10 cellular contexts compared by ENCODE assay signal in the genomic region with DNA sequence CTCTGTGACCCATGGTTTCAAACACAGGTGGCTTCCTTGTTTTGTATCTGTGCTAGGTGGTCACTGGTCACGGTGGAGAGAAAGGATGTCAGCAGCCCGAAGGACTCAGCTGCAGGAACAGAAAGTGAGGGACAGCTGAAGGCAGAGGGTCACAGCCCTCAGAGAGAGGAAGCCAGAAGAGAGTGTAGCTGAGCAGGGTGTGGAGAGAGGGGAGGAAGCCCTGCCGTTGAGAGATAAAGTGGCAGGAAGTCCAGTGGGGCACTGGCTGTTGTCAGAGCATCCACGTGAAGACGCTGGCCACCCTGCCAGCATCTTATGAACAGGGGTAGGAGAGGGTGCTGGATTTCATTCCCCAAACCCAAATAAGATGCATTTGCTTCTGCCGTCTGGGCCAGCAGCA. TPM values are rescaled to one million over a fixed set of nuclear protein-coding genes. Genes with fewer than 3 reads are reported as not detected.
DNase-seq lines count a peak whose midpoint lies in the region; ATAC-seq, FAIRE-seq and TF ChIP-seq lines count a peak whose summit lies in the region.
"Had no signal": no experiment of that assay in that cellular context is flagged by ENCODE, and none has a peak within 500 bp of the region (broad histone marks: within the 10 kb centered on the region; RNA-seq: fewer than 3 reads in every experiment).

No MANE protein-coding gene starts in this region.

- H3K4me3 Mint-ChIP-seq in CD14-positive monocyte: peak overlapping the region; percentile 49 to 66

- no peaks in the 10 kb centered on the region for H3K9me3 Mint-ChIP-seq in CD14-positive monocyte

- H2AFZ ChIP-seq in Loucy (ENCODE audit: low read length) (no peak overlapping the region), GM12878 (ENCODE audit: control insufficient read depth, low read depth, low read length) (no peak overlapping the region)

- peaks cover 61% of the 10 kb centered on the region for H3K4me1 ChIP-seq in Loucy (ENCODE audit: insufficient read depth, low read length, poor library complexity, severe bottlenecking)
- H3K4me1 ChIP-seq in GM12878 (ENCODE audit: control insufficient read depth, insufficient read depth, low read length): peaks cover 11% of the 10 kb centered on the region; the same call in 1 of the 2 replicates
- peaks cover 14% of the 10 kb centered on the region for H3K4me1 ChIP-seq in mucosa of descending colon (ENCODE audit: low read depth)

- TF ChIP-seq RAD21 in GM12878 (IDR thresholded peaks at IDR 0.05; ENCODE audit: insufficient read depth, low read depth, low read length): no peak

- peaks cover 32 to 43% of the 10 kb centered on the region in 2 donors for H3K36me3 Mint-ChIP-seq in CD14-positive monocyte

- H3K4me1 Mint-ChIP-seq in CD14-positive monocyte: peaks cover 61% of the 10 kb centered on the region

- H3K27me3 Mint-ChIP-seq in CD14-positive monocyte (ENCODE audit: low read depth in 3 of 3): peaks cover 0 to 4% (median 3%) of the 10 kb centered on the region in 3 donors

- H3K9me3 ChIP-seq in Loucy (ENCODE audit: insufficient read depth, low read depth, low read length) (no peaks in the 10 kb centered on the region), GM12878 (replicated peaks; ENCODE audit: control insufficient read depth, insufficient read depth, low read length) (no peaks in the 10 kb centered on the region), mucosa of descending colon (no peaks in the 10 kb centered on the region)

- peak overlapping the region; percentile 67 for H3K9ac ChIP-seq in Loucy (ENCODE audit: low read depth, low read length, poor library complexity, severe bottlenecking)
- no peak overlapping the region for H3K9ac ChIP-seq in GM12878 (ENCODE audit: control insufficient read depth, insufficient read depth, low read length)

- peak overlapping the region; percentile 79 to 95 (median 91) for H3K27ac Mint-ChIP-seq in CD14-positive monocyte

- no TSS peak for BruUV-seq in GM12878 (replicated peaks; lab: Mats Ljungman, UMichigan)

- POLR2A ChIA-PET in GM12878 (lab: Charles Lee): no interaction called here

- RAD21 ChIA-PET in GM12878 (lab: Charles Lee; ENCODE audit: unreplicated experiment): no interaction called here

- in situ Hi-C loops in GM12878 (cut with MboI): no loop called here

- peak; percentile 24; the same call in 1 of the 2 replicates for TF ChIP-seq POLR2A in GM12878 (IDR thresholded peaks at IDR 0.05; ENCODE audit: low read depth, low read length)

- FAIRE-seq in GM12878 (lab: Jason Lieb, UNC): no peak

- no peak for TF ChIP-seq EP300 in GM12878 (IDR thresholded peaks at IDR 0.05; ENCODE audit: borderline replicate concordance in 1 of 2, control insufficient read depth in 1 of 2, low read depth in 2 of 2, low read length in 2 of 2)

- peaks cover 7% of the 10 kb centered on the region; the same call in 1 of the 2 replicates for H3K36me3 ChIP-seq in Loucy (ENCODE audit: insufficient read depth, low read length)
- peaks cover 8 to 25% of the 10 kb centered on the region in 2 experiments for H3K36me3 ChIP-seq in GM12878 (ENCODE audit: control insufficient read depth in 2 of 2, insufficient read depth in 2 of 2, low read length in 1 of 2)
- H3K36me3 ChIP-seq in mucosa of descending colon (ENCODE audit: low read depth): no peaks in the 10 kb centered on the region

- DNase-seq in CD14-positive monocyte (ENCODE audit: low spot score) (peak; percentile 60), GM12878 (ENCODE audit: low read depth, low spot score) (no peak), mucosa of descending colon (no peak), AG08395 (ENCODE audit: low spot score) (no peak), cerebellar cortex (ENCODE audit: low spot score) (no peak)
- no peak for DNase-seq in stimulated activated CD4-positive, alpha-beta T cell treated with anti-CD3 and anti-CD28 coated beads, Interleukin-2, amount 100 ng/mL, for 48 hours
- DNase-seq: stimulated activated naive CD4-positive, alpha-beta T cell had no signal

- H4K20me1 ChIP-seq in Loucy (ENCODE audit: insufficient read depth, low read length, poor library complexity, severe bottlenecking) (no peaks in the 10 kb centered on the region), GM12878 (ENCODE audit: control insufficient read depth, insufficient read depth) (peaks cover 3% of the 10 kb centered on the region)

- peak overlapping the region; percentile 53; the same call in 1 of the 2 replicates for H3K27ac ChIP-seq in GM12878 (ENCODE audit: control insufficient read depth, insufficient read depth)
- H3K27ac ChIP-seq: RWPE1 had no signal

- SMC1A ChIA-PET in GM12878 (lab: Charles Lee; ENCODE audit: uncharacterized antibody, unreplicated experiment): interaction anchor here (0.6 to 1.2 kb wide), 2 partner anchors 9 to 25 kb away, joined by 3 read pairs; no protein-coding TSS in a partner anchor

- H3K4me2 ChIP-seq in Loucy (ENCODE audit: low read depth, low read length, poor library complexity, severe bottlenecking) (peak overlapping the region; percentile 81), GM12878 (ENCODE audit: control insufficient read depth, insufficient read depth) (no peak overlapping the region)

- ATAC-seq in GM12878 (peak; percentile 63), mucosa of descending colon (peak; percentile 78), GM18502 (IDR thresholded peaks at IDR 0.05; ENCODE audit: poor library complexity, unreplicated experiment) (no peak)

- H3K27me3 ChIP-seq in Loucy (ENCODE audit: insufficient read depth, low read length, poor library complexity, severe bottlenecking) (no peaks in the 10 kb centered on the region), GM12878 (replicated peaks in 1 of 2; ENCODE audit: control insufficient read depth in 2 of 2, insufficient read depth in 2 of 2, low read length in 1 of 2) (no peaks in the 10 kb centered on the region)

- H3K4me3 ChIP-seq in Loucy (ENCODE audit: low read length, poor library complexity, severe bottlenecking): peak overlapping the region; percentile 67
- H3K4me3 ChIP-seq in GM12878: no peak overlapping the region
- no peak overlapping the region for H3K4me3 ChIP-seq in mucosa of descending colon

- CTCF ChIA-PET in GM12878 (lab: Yijun Ruan, JAX): interaction anchor here (1.0 to 1.9 kb wide), 2 partner anchors 22 to 28 kb away, joined by 3 to 7 read pairs; no protein-coding TSS in a partner anchor

- intact Hi-C loops in CD14-positive monocyte (cut with micrococcal nuclease): no loop called here
- intact Hi-C loops in GM12878 (cut with micrococcal nuclease; ENCODE audit: unreplicated experiment): no loop called here
- intact Hi-C loops in mucosa of descending colon (cut with DNase I, micrococcal nuclease): no loop called here

- 8% methylated on average over 6 of the region's 6 CpGs for WGBS in GM12878 (ENCODE audit: insufficient coverage, insufficient replicate concordance, low lambda C conversion rate, missing lambda C conversion rate)

- H3K9me2 ChIP-seq in Loucy (replicated peaks; ENCODE audit: low read depth, low read length): no peaks in the 10 kb centered on the region

- H3F3A ChIP-seq in Loucy (ENCODE audit: low read depth): peaks cover 13% of the 10 kb centered on the region

- peaks cover 69% of the 10 kb centered on the region for H3K79me2 ChIP-seq in Loucy (ENCODE audit: insufficient read depth, low read length)
- peaks cover 12% of the 10 kb centered on the region for H3K79me2 ChIP-seq in GM12878 (ENCODE audit: control insufficient read depth, insufficient read depth, low read length)

- no peak for TF ChIP-seq CTCF in CD14-positive monocyte (IDR thresholded peaks at IDR 0.05)
- TF ChIP-seq CTCF in Loucy (conservative IDR thresholded peaks at IDR 0.05; ENCODE audit: low read length): no peak
- no peak for TF ChIP-seq CTCF in GM12878 (IDR thresholded peaks at IDR 0.05 in 2 of 3, conservative IDR thresholded peaks at IDR 0.05 in 1 of 3; ENCODE audit: control insufficient read depth in 2 of 3, extremely low read depth in 1 of 3, insufficient read depth in 1 of 3, low read depth in 3 of 3, low read length in 3 of 3)
- no peak for TF ChIP-seq CTCF in mucosa of descending colon (IDR thresholded peaks at IDR 0.05)

RNA-seq across cellular contexts. Expression of gene LIMD1, which starts 36.9 kb away (rescaled TPM):
- polyA plus RNA-seq in CD14-positive monocyte: 1 to 10 TPM; 6.0 to 8.5 TPM
- 181 and 205 TPM in 2 replicates for total RNA-seq in GM12878 (2013; cell fraction: nucleolus; rRNA removed)
- total RNA-seq in GM12878 (2014; rRNA removed): 26.4 and 27.3 TPM in 2 replicates
- total RNA-seq in GM12878 (2014; rRNA removed; fragmentation: Illumina TruSeq; extraction: Trizol): 21.5 and 21.7 TPM in 2 replicates
- 47.2 and 54.5 TPM in 2 replicates for total RNA-seq in GM12878 (2021)
- polyA plus RNA-seq in GM12878 (2011; ENCODE audit: low read depth): 17.9 TPM
- 32.2 and 43.1 TPM in 2 replicates for polyA plus RNA-seq in GM12878 (2011; rRNA removed)
- 44.6 and 49.4 TPM in 2 replicates for polyA plus RNA-seq in GM12878 (2011; cell fraction: cytosol; rRNA removed)
- polyA plus RNA-seq in GM12878 (2011; cell fraction: nucleus; rRNA removed): 123 and 153 TPM in 2 replicates
- polyA plus RNA-seq in GM12878 (2012): 34.5 and 37.3 TPM in 2 replicates
- polyA plus RNA-seq in GM12878 (2014; fragmentation: Illumina TruSeq; extraction: Trizol): 19.8 and 23.7 TPM in 2 replicates
- polyA plus RNA-seq in GM12878 (2014; fragmentation: Nextera tagmentation; extraction: Ambion mirVana): 1 to 10 TPM; 1.7 to 2.9 TPM
- polyA plus RNA-seq in GM12878 (2014; rRNA removed): 37.6 and 37.8 TPM in 2 replicates
- polyA plus RNA-seq in GM12878 (2016; fragmentation: Nextera tagmentation; extraction: Ambion mirVana): 10 to 100 TPM; 20.5 to 23.3 TPM
- 54.3 and 118 TPM in 2 replicates for polyA minus RNA-seq in GM12878 (2011; rRNA and poly(A)+ RNA removed)
- 32.5 and 37.2 TPM in 2 replicates for polyA minus RNA-seq in GM12878 (2011; cell fraction: cytosol; rRNA and poly(A)+ RNA removed)
- polyA minus RNA-seq in GM12878 (2011; cell fraction: nucleus; rRNA and poly(A)+ RNA removed): 45.0 and 74.1 TPM in 2 replicates
- total RNA-seq in mucosa of descending colon: 10 to 100 TPM; 36.0 to 40.9 (median 38.9) TPM

RNA-seq across cellular contexts. Expression of gene SACM1L, which starts 57.7 kb away (rescaled TPM):
- 10 to 100 TPM; 14.6 to 21.5 TPM for polyA plus RNA-seq in CD14-positive monocyte
- 184 and 189 TPM in 2 replicates for total RNA-seq in GM12878 (2013; cell fraction: nucleolus; rRNA removed)
- 27.7 and 31.1 TPM in 2 replicates for total RNA-seq in GM12878 (2014; rRNA removed)
- total RNA-seq in GM12878 (2014; rRNA removed; fragmentation: Illumina TruSeq; extraction: Trizol): 26.8 and 32.0 TPM in 2 replicates
- 33.0 and 33.1 TPM in 2 replicates for total RNA-seq in GM12878 (2021)
- 10.2 TPM for polyA plus RNA-seq in GM12878 (2011; ENCODE audit: low read depth)
- 48.3 and 65.0 TPM in 2 replicates for polyA plus RNA-seq in GM12878 (2011; rRNA removed)
- 12.2 and 12.4 TPM in 2 replicates for polyA plus RNA-seq in GM12878 (2011; cell fraction: cytosol; rRNA removed)
- 62.5 and 63.6 TPM in 2 replicates for polyA plus RNA-seq in GM12878 (2011; cell fraction: nucleus; rRNA removed)
- 17.8 and 20.9 TPM in 2 replicates for polyA plus RNA-seq in GM12878 (2012)
- polyA plus RNA-seq in GM12878 (2014; fragmentation: Illumina TruSeq; extraction: Trizol): 28.4 and 34.2 TPM in 2 replicates
- 10 to 100 TPM; 16.5 to 20.7 TPM for polyA plus RNA-seq in GM12878 (2014; fragmentation: Nextera tagmentation; extraction: Ambion mirVana)
- polyA plus RNA-seq in GM12878 (2014; rRNA removed): 28.6 and 33.2 TPM in 2 replicates
- 10 to 100 TPM; 29.3 to 31.1 TPM for polyA plus RNA-seq in GM12878 (2016; fragmentation: Nextera tagmentation; extraction: Ambion mirVana)
- polyA minus RNA-seq in GM12878 (2011; rRNA and poly(A)+ RNA removed): 35.0 and 50.7 TPM in 2 replicates
- 21.6 and 26.4 TPM in 2 replicates for polyA minus RNA-seq in GM12878 (2011; cell fraction: cytosol; rRNA and poly(A)+ RNA removed)
- polyA minus RNA-seq in GM12878 (2011; cell fraction: nucleus; rRNA and poly(A)+ RNA removed): 56.2 and 78.6 TPM in 2 replicates
- 10 to 100 TPM; 54.1 to 62.6 (median 57.2) TPM for total RNA-seq in mucosa of descending colon
